In the genomic region with DNA sequence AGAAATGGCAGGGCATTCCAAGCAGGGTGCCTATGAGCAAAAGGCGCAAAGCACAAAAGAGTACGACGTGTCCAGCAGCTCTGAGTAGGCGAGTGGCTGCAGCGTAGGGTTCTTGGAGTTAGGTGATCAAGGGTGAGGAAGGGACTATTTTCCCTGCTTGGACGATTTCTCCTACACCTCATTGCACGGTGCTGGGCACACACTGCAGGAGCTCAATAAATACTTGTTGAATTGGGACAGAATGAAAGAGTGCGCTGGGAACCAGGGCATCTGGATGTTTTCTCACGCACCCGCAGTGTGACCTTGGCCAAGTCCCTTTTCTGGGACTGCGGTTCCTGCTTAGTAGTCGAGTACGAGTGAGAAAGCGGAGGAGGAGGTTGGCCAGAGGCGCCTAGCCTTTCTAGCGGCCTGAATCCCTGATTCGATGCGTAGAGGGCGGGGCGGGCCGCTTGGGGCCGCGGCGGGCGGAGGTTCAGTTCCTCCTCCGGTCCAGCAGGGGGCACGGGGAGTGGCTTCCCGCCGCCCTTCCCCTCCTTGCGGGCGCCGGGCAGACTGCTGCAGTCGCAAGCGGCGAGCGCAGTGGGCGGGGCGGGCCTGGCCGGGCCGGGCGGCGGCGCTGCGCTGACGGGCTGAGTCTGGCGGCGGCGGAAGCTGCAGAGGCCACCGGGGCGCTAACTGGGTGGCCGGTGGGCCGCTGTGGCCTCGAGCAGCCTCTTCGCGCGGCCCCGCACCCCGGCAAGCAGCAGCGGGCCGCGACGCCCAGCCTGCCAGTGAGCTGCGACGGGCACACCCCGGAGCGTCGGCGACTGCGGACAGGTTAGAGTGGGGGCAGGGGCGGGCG, we compare ENCODE assay signal across 1 cellular context.
A peak's percentile ranks its signal among the peaks of the same experiment; 100 is the strongest.
TF ChIP-seq lines count a peak whose summit lies in the region.

A gene (plus strand): TSS at position 560 of the 841 bp plus-strand sequence. CDS start 333 bp downstream, outside the sequence.

TF ChIP-seq in HepG2, 621 proteins besides CTCF, POLR2A, EP300 and RAD21 (continued from another document):
- TF ChIP-seq, protein P1, sequence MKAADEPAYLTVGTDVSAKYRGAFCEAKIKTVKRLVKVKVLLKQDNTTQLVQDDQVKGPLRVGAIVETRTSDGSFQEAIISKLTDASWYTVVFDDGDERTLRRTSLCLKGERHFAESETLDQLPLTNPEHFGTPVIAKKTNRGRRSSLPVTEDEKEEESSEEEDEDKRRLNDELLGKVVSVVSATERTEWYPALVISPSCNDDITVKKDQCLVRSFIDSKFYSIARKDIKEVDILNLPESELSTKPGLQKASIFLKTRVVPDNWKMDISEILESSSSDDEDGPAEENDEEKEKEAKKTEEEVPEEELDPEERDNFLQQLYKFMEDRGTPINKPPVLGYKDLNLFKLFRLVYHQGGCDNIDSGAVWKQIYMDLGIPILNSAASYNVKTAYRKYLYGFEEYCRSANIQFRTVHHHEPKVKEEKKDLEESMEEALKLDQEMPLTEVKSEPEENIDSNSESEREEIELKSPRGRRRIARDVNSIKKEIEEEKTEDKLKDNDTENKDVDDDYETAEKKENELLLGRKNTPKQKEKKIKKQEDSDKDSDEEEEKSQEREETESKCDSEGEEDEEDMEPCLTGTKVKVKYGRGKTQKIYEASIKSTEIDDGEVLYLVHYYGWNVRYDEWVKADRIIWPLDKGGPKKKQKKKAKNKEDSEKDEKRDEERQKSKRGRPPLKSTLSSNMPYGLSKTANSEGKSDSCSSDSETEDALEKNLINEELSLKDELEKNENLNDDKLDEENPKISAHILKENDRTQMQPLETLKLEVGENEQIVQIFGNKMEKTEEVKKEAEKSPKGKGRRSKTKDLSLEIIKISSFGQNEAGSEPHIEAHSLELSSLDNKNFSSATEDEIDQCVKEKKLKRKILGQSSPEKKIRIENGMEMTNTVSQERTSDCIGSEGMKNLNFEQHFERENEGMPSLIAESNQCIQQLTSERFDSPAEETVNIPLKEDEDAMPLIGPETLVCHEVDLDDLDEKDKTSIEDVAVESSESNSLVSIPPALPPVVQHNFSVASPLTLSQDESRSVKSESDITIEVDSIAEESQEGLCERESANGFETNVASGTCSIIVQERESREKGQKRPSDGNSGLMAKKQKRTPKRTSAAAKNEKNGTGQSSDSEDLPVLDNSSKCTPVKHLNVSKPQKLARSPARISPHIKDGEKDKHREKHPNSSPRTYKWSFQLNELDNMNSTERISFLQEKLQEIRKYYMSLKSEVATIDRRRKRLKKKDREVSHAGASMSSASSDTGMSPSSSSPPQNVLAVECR (CRISPR knock-in tag; IDR thresholded peaks at IDR 0.05; ENCODE audit: borderline replicate concordance): peak; percentile 43; the same call in 1 of the 2 replicates
